Comparison of ENCODE assay signal across 13 cellular contexts in genomic region chr20:30816182-30816645, GRCh38.
DNase-seq lines count a peak whose midpoint lies in the region; ATAC-seq, FAIRE-seq and TF ChIP-seq lines count a peak whose summit lies in the region.
"Had no signal": no experiment of that assay in that cellular context is flagged by ENCODE, and none has a peak within 500 bp of the region (broad histone marks: within the 10 kb centered on the region; RNA-seq: fewer than 3 reads in every experiment).

No MANE protein-coding gene starts in this region.

- peaks cover 9 to 21% of the 10 kb centered on the region in 2 experiments; a peak in 3 of 5 replicates for H3K27me3 ChIP-seq in K562 (ENCODE audit: control insufficient read depth in 2 of 2, insufficient read depth in 2 of 2, low read length in 2 of 2)
- peaks cover 0 to 7% (median 3%) of the 10 kb centered on the region in 3 experiments for H3K27me3 ChIP-seq in neuronal stem cell (ENCODE audit: control insufficient read depth in 3 of 3, insufficient read depth in 3 of 3, low read depth in 1 of 3, low read length in 3 of 3)
- H3K27me3 ChIP-seq: ascending aorta, MG63 had no signal

- H3K36me3 ChIP-seq in K562 (ENCODE audit: control insufficient read depth, insufficient read depth, low read length), result no peaks in the 10 kb centered on the region
- H3K36me3 ChIP-seq in neuronal stem cell (replicated peaks in 1 of 2; ENCODE audit: control insufficient read depth in 2 of 2, insufficient read depth in 2 of 2, low read length in 2 of 2), result peaks cover 0 to 1% of the 10 kb centered on the region in 2 donors
- H3K36me3 ChIP-seq: ascending aorta, MG63 had no signal

- H3K79me2 ChIP-seq in K562 (ENCODE audit: control insufficient read depth, insufficient read depth, low read length), result no peaks in the 10 kb centered on the region

- BruUV-seq in K562 (replicated peaks; lab: Mats Ljungman, UMichigan), result no TSS peak

- H2BK12ac ChIP-seq in neuronal stem cell (ENCODE audit: low read length), result no peak overlapping the region

- TF ChIP-seq CTCF in K562 (IDR thresholded peaks at IDR 0.05 in 2 of 3, conservative IDR thresholded peaks at IDR 0.05 in 1 of 3; ENCODE audit: insufficient read depth in 2 of 3, low read depth in 1 of 3, low read length in 3 of 3), result 0 out of 6 replicates have a peak, but pooled peaks of 1 of the 3 experiments have one; percentile 9

- H3K9ac ChIP-seq in K562 (ENCODE audit: insufficient read depth in 1 of 2, low read depth in 2 of 2, low read length in 2 of 2) (peak overlapping the region; percentile 17 to 18; a peak in 1 of 4 replicates), neuronal stem cell (ENCODE audit: low read depth, low read length, poor library complexity) (no peak overlapping the region)

- no peak overlapping the region for H2BK5ac ChIP-seq in neuronal stem cell (ENCODE audit: low read length)

- H3K4ac ChIP-seq in neuronal stem cell (ENCODE audit: low read length), result no peak overlapping the region

- no peak overlapping the region for H3K27ac ChIP-seq in K562 (ENCODE audit: extremely low read depth, low read depth, low read length)
- no peak overlapping the region for H3K27ac ChIP-seq in neuronal stem cell (replicated peaks; ENCODE audit: low read length)
- H3K27ac ChIP-seq: ascending aorta, epithelial cell of prostate had no signal

- in situ Hi-C loops in K562 (cut with MboI), result no loop called here

- peaks cover 0 to 22% of the 10 kb centered on the region in 2 experiments; a peak in 2 of 5 replicates for H3K4me1 ChIP-seq in K562 (replicated peaks in 1 of 2; ENCODE audit: control insufficient read depth in 2 of 2, insufficient read depth in 2 of 2, low read length in 2 of 2)
- H3K4me1 ChIP-seq in neuronal stem cell (ENCODE audit: control insufficient read depth in 2 of 2, insufficient read depth in 1 of 2, low read depth in 1 of 2, low read length in 2 of 2), result peaks cover 0 to 3% of the 10 kb centered on the region in 2 donors
- H3K4me1 ChIP-seq: ascending aorta had no signal

- TF ChIP-seq RAD21 in K562 (CRISPR knock-in tag; conservative IDR thresholded peaks at IDR 0.05 in 1 of 2, IDR thresholded peaks at IDR 0.05 in 1 of 2), result no peak

- peak overlapping the region; percentile 72 for H4K91ac ChIP-seq in neuronal stem cell (ENCODE audit: low read depth, low read length, poor library complexity)

- intact Hi-C loops in K562 (cut with micrococcal nuclease), result no loop called here

- WGBS in K562 (ENCODE audit: insufficient coverage, low coverage, missing lambda C conversion rate), result 13% methylated on average over 44 of the region's 44 CpGs
- no CpG with 5 or more reads among the region's 44 CpGs for WGBS in neuronal stem cell (ENCODE audit: extremely low coverage in 2 of 2, insufficient read length in 2 of 2, insufficient replicate concordance in 1 of 2), 2 donors

- no peaks in the 10 kb centered on the region for H3K79me1 ChIP-seq in neuronal stem cell (ENCODE audit: low read depth, low read length)

- H2AFZ ChIP-seq in K562 (ENCODE audit: low read depth, low read length) (peak overlapping the region; percentile 60), neuronal stem cell (ENCODE audit: low read length) (peak overlapping the region; percentile 40)

- no peak for TF ChIP-seq EP300 in K562 (IDR thresholded peaks at IDR 0.05; ENCODE audit: low read length)

- no peaks in the 10 kb centered on the region for H3K9me1 ChIP-seq in K562 (ENCODE audit: control insufficient read depth, insufficient read depth, low read length)

- POLR2A ChIA-PET in K562 (lab: Yijun Ruan, JAX), result no interaction called here

- no peak overlapping the region for H3K18ac ChIP-seq in neuronal stem cell (ENCODE audit: low read length)

- no peak overlapping the region for H2AK5ac ChIP-seq in neuronal stem cell (ENCODE audit: low read depth, low read length)

- peak overlapping the region; percentile 4; the same call in 1 of the 2 replicates for H3K4me3 ChIP-seq in K562
- no peak overlapping the region for H3K4me3 ChIP-seq in neuronal stem cell (ENCODE audit: low read length in 2 of 2)
- H3K4me3 ChIP-seq: ascending aorta, GM12878, MG63 had no signal

- no peak overlapping the region for H4K8ac ChIP-seq in neuronal stem cell (ENCODE audit: low read depth, low read length)

- no peak overlapping the region for H3K14ac ChIP-seq in neuronal stem cell (ENCODE audit: low read length)

- peak; percentile 97 for ATAC-seq in K562
- no peak for ATAC-seq in GM18909 (IDR thresholded peaks at IDR 0.05; ENCODE audit: poor library complexity, unreplicated experiment)
- ATAC-seq in GM21723 (IDR thresholded peaks at IDR 0.05; ENCODE audit: unreplicated experiment), result no peak
- ATAC-seq in HG03108 (IDR thresholded peaks at IDR 0.05; ENCODE audit: unreplicated experiment), result no peak
- ATAC-seq: GM12878 had no signal

- DNase-seq in GM03348 (ENCODE audit: low spot score) (peak; percentile 45), HT1080 (ENCODE audit: low read depth) (peak; percentile 54), K562 (ENCODE audit: extremely low read depth in 1 of 4, low spot score in 3 of 4) (peak; percentile 56 to 74 (median 64)), neuronal stem cell (ENCODE audit: low spot score) (no peak)
- no peak for DNase-seq in activated CD4-positive, alpha-beta T cell treated with anti-CD3 and anti-CD28 coated beads for 1 hour
- DNase-seq: activated CD8-positive, alpha-beta memory T cell treated with anti-CD3 and anti-CD28 coated beads, Interleukin-2, amount 50 U/mL, for 48 hours; MG63 had no signal

- no peak for FAIRE-seq in K562 (lab: Jason Lieb, UNC)
- FAIRE-seq: GM12878 had no signal

- H3K4me2 ChIP-seq in K562 (ENCODE audit: insufficient read depth, low read length) (no peak overlapping the region; the same call in none of the 2 replicates), neuronal stem cell (ENCODE audit: insufficient read depth, low read length, poor library complexity, severe bottlenecking) (no peak overlapping the region)

- CTCF ChIA-PET in K562 (lab: Yijun Ruan, JAX; ENCODE audit: low intra/inter-chr PET ratio), result no interaction called here

- TF ChIP-seq POLR2A in K562 (conservative IDR thresholded peaks at IDR 0.05), result no peak

- no peak overlapping the region for H2BK15ac ChIP-seq in neuronal stem cell (ENCODE audit: low read length)

- H4K20me1 ChIP-seq in K562 (replicated peaks; ENCODE audit: control insufficient read depth, insufficient read depth, low read length), result no peaks in the 10 kb centered on the region

- no peak overlapping the region for H2BK120ac ChIP-seq in neuronal stem cell (ENCODE audit: low read depth, low read length)

- H3K23ac ChIP-seq in neuronal stem cell (ENCODE audit: low read depth, low read length, poor library complexity), result peak overlapping the region; percentile 31

- no peaks in the 10 kb centered on the region for H3K9me3 ChIP-seq in K562 (replicated peaks; ENCODE audit: control insufficient read depth, insufficient read depth, low read depth, low read length)
- peaks cover 0 to 20% of the 10 kb centered on the region in 2 donors for H3K9me3 ChIP-seq in neuronal stem cell (replicated peaks in 1 of 2; ENCODE audit: control insufficient read depth in 2 of 2, insufficient read depth in 1 of 2, low read depth in 1 of 2, low read length in 2 of 2)
- H3K9me3 ChIP-seq: MG63 had no signal

TF ChIP-seq in K562, 482 proteins besides CTCF, POLR2A, EP300 and RAD21 (continues in another document):
- TF ChIP-seq UBTF (IDR thresholded peaks at IDR 0.05; ENCODE audit: borderline replicate concordance in 1 of 2, low read depth in 2 of 2, low read length in 2 of 2) (0 out of 4 replicates have a peak, but pooled peaks of 1 of the 2 experiments have one; percentile 35), VEZF1 (CRISPR knock-in tag; IDR thresholded peaks at IDR 0.05) (no peak), ZBTB7A (IDR thresholded peaks at IDR 0.05; ENCODE audit: borderline replicate concordance, control insufficient read depth, low read depth, low read length) (peak; percentile 12; the same call in 1 of the 2 replicates)

Comparison
In these comparisons a context has a peak if more than half of its experiments do, and no peak if none do; other contexts are left out.
1. DNase-seq: peak in GM03348 (single experiment), HT1080 (single experiment) and K562 (4 of 4); none in neuronal stem cell (single experiment) and activated CD4-positive, alpha-beta T cell treated with anti-CD3 and anti-CD28 coated beads for 1 hour (single experiment).